Comparison of ENCODE assay signal across 13 cellular contexts in genomic region chr11:109123811-109124787, GRCh38.
DNase-seq lines count a peak whose midpoint lies in the region; ATAC-seq and TF ChIP-seq lines count a peak whose summit lies in the region.
"Had no signal": no experiment of that assay in that cellular context is flagged by ENCODE, and none has a peak within 500 bp of the region (broad histone marks: within the 10 kb centered on the region; RNA-seq: fewer than 3 reads in every experiment).

No MANE protein-coding gene starts in this region.

- no peaks in the 10 kb centered on the region for H3K27me3 Mint-ChIP-seq in activated CD4-positive, alpha-beta memory T cell treated with anti-CD3 and anti-CD28 coated beads for 36 hours

- ATAC-seq in GM21825 (IDR thresholded peaks at IDR 0.05; ENCODE audit: unreplicated experiment), result no peak

- CTCF ChIA-PET in AG04449 (lab: Yijun Ruan, JAX), result no interaction called here
- CTCF ChIA-PET in activated CD4-positive, alpha-beta memory T cell treated with anti-CD3 and anti-CD28 coated beads for 36 hours (lab: Charles Lee), result no interaction called here

- POLR2A ChIA-PET in AG04449 (lab: Yijun Ruan, JAX), result interaction anchor here (0.6 kb wide), 1 partner anchor 70 kb away, joined by 3 read pairs; no protein-coding TSS in a partner anchor
- POLR2A ChIA-PET in activated CD4-positive, alpha-beta memory T cell treated with anti-CD3 and anti-CD28 coated beads for 36 hours (lab: Charles Lee), result no interaction called here

- no peaks in the 10 kb centered on the region for H3K4me1 Mint-ChIP-seq in activated CD4-positive, alpha-beta memory T cell treated with anti-CD3 and anti-CD28 coated beads for 36 hours (ENCODE audit: low read depth)
- H3K4me1 Mint-ChIP-seq: memory B cell had no signal

- no peaks in the 10 kb centered on the region for H3K9me3 Mint-ChIP-seq in activated CD4-positive, alpha-beta memory T cell treated with anti-CD3 and anti-CD28 coated beads for 36 hours
- H3K9me3 Mint-ChIP-seq: memory B cell had no signal

- DNase-seq in AG04449 (ENCODE audit: low read depth, low spot score) (peak; percentile 16), M059J (ENCODE audit: low read depth) (peak; percentile 26), cerebellar cortex (ENCODE audit: low spot score) (peak; percentile 20), left kidney (ENCODE audit: low read depth, low spot score) (peak; percentile 81), glomerular visceral epithelial cell (ENCODE audit: extremely low spot score) (no peak), SW480 (ENCODE audit: low spot score) (no peak)
- no peak for DNase-seq in activated CD4-positive, alpha-beta memory T cell treated with anti-CD3 and anti-CD28 coated beads for 36 hours
- DNase-seq: adrenal gland, esophagus squamous epithelium had no signal

- H3K27ac Mint-ChIP-seq in activated CD4-positive, alpha-beta memory T cell treated with anti-CD3 and anti-CD28 coated beads for 36 hours, result no peak overlapping the region
- H3K27ac Mint-ChIP-seq: memory B cell had no signal

- intact Hi-C loops in activated CD4-positive, alpha-beta memory T cell treated with anti-CD3 and anti-CD28 coated beads for 36 hours (cut with micrococcal nuclease), result no loop called here

- no peaks in the 10 kb centered on the region for H3K36me3 Mint-ChIP-seq in activated CD4-positive, alpha-beta memory T cell treated with anti-CD3 and anti-CD28 coated beads for 36 hours
- H3K36me3 Mint-ChIP-seq: memory B cell had no signal

- no peak overlapping the region for H3K4me3 Mint-ChIP-seq in activated CD4-positive, alpha-beta memory T cell treated with anti-CD3 and anti-CD28 coated beads for 36 hours
- H3K4me3 Mint-ChIP-seq: memory B cell had no signal

- no peak for TF ChIP-seq CTCF in AG04449 (IDR thresholded peaks at IDR 0.05; ENCODE audit: insufficient read depth, low read length, missing control alignments)

- no peak overlapping the region for H3K4me3 ChIP-seq in AG04449 (ENCODE audit: low read depth, low read length)
- H3K4me3 ChIP-seq: adrenal gland, BLaER1, esophagus squamous epithelium, skin epidermis had no signal

Comparison
In these comparisons a context has a peak if more than half of its experiments do, and no peak if none do; other contexts are left out.
1. DNase-seq: peak in AG04449 (single experiment), M059J (single experiment), cerebellar cortex (single experiment) and left kidney (single experiment); none in glomerular visceral epithelial cell (single experiment), SW480 (single experiment) and activated CD4-positive, alpha-beta memory T cell treated with anti-CD3 and anti-CD28 coated beads for 36 hours (single experiment).